25 cellular contexts compared by ENCODE assay signal in genomic region chr12:42402821-42403411, GRCh38.
DNase-seq lines count a peak whose midpoint lies in the region; ATAC-seq, FAIRE-seq and TF ChIP-seq lines count a peak whose summit lies in the region.
"Had no signal": no experiment of that assay in that cellular context is flagged by ENCODE, and none has a peak within 500 bp of the region (broad histone marks: within the 10 kb centered on the region; RNA-seq: fewer than 3 reads in every experiment).

No MANE protein-coding gene starts in this region.

- TF ChIP-seq CTCF in GM12878 (IDR thresholded peaks at IDR 0.05 in 2 of 3, conservative IDR thresholded peaks at IDR 0.05 in 1 of 3; ENCODE audit: control insufficient read depth in 2 of 3, extremely low read depth in 1 of 3, insufficient read depth in 1 of 3, low read depth in 3 of 3, low read length in 3 of 3) = no peak
- TF ChIP-seq CTCF in fibroblast of the aortic adventitia (IDR thresholded peaks at IDR 0.05; ENCODE audit: insufficient read depth, low read length) = no peak
- no peak for TF ChIP-seq CTCF in GM10266 (IDR thresholded peaks at IDR 0.05; ENCODE audit: control insufficient read depth, insufficient read depth, low read depth, missing control alignments)
- TF ChIP-seq CTCF in type B pancreatic cell (conservative IDR thresholded peaks at IDR 0.05) = no peak

- no peaks in the 10 kb centered on the region for H3K27me3 Mint-ChIP-seq in activated T-cell treated with anti-CD3 and anti-CD28 coated beads, Interleukin-2, amount 50 U/mL, for 72 hours (ENCODE audit: low read depth)
- H3K27me3 Mint-ChIP-seq in activated T-cell treated with anti-CD3 and anti-CD28 coated beads, Interleukin-2, amount 50 U/mL, for 24 hours = no peaks in the 10 kb centered on the region
- H3K27me3 Mint-ChIP-seq in type B pancreatic cell = no peaks in the 10 kb centered on the region
- H3K27me3 Mint-ChIP-seq in T-helper 2 cell treated with Interferon-gamma antibody and Interleukin-4, amounts not matched to agents 5 μg/mL and 100 μg/mL, for 36 hours (ENCODE audit: low read depth) = no peaks in the 10 kb centered on the region
- H3K27me3 Mint-ChIP-seq: CD8-positive, alpha-beta memory T cell had no signal

- ATAC-seq in activated T-cell treated with anti-CD3 and anti-CD28 coated beads, Interleukin-2, amount 50 U/mL, for 72 hours (replicated peaks in 1 of 2) = no peak
- ATAC-seq in GM12878 = no peak

- in situ Hi-C loops in GM12878 (cut with MboI) = no loop called here

- H3K4me1 ChIP-seq in GM12878 (ENCODE audit: control insufficient read depth, insufficient read depth, low read length) = no peaks in the 10 kb centered on the region

- H3K4me2 ChIP-seq in GM12878 (ENCODE audit: control insufficient read depth, insufficient read depth) = no peak overlapping the region

- H3K79me2 ChIP-seq in GM12878 (ENCODE audit: control insufficient read depth, insufficient read depth, low read length) = no peaks in the 10 kb centered on the region

- RAD21 ChIA-PET in GM12878 (lab: Charles Lee; ENCODE audit: unreplicated experiment) = interaction anchor here (1.3 kb wide), 1 partner anchor 31 kb away, joined by 3 read pairs; no protein-coding TSS in a partner anchor

- no peak for DNase-seq in activated T-cell treated with anti-CD3 and anti-CD28 coated beads, Interleukin-2, amount 50 U/mL, for 72 hours
- no peak for DNase-seq in activated T-cell treated with anti-CD3 and anti-CD28 coated beads, Interleukin-2, amount 50 U/mL, for 24 hours
- DNase-seq in GM12878 (ENCODE audit: low read depth, low spot score) (no peak), fibroblast of the aortic adventitia (ENCODE audit: low read depth) (peak; percentile 16), GM10266 (ENCODE audit: extremely low spot score) (no peak), type B pancreatic cell (ENCODE audit: extremely low spot score, unreplicated experiment) (no peak), NOMO-1 treated with DMSO at 0.1 percent for 48 hours (lab: John Stamatoyannopoulos, UW; ENCODE audit: unreplicated experiment) (no peak)
- no peak for DNase-seq in T-helper 2 cell treated with Interferon-gamma antibody and Interleukin-4, amounts not matched to agents 5 μg/mL and 100 μg/mL, for 36 hours (ENCODE audit: low spot score)
- DNase-seq: ACHN; C1 segment of cervical spinal cord; Calu3; CD8-positive, alpha-beta memory T cell; DMS53; GDM1; MM.1S; NCI-H1092; NCI-H1436; NCI-H1930; NCI-H226; NCI-H510A treated with DMSO at 0.1 percent for 48 hours; NCI-H748 treated with DMSO at 0.1 percent for 48 hours; SW 1271 had no signal

- no peak overlapping the region for H3K27ac ChIP-seq in GM12878 (ENCODE audit: control insufficient read depth, insufficient read depth)
- H3K27ac ChIP-seq: 22Rv1 had no signal

- intact Hi-C loops in GM12878 (cut with micrococcal nuclease; ENCODE audit: unreplicated experiment) = loop anchor here (10.0 kb wide), 1 partner anchor 172 kb away; no protein-coding TSS in a partner anchor

- no peaks in the 10 kb centered on the region for H4K20me1 ChIP-seq in GM12878 (ENCODE audit: control insufficient read depth, insufficient read depth)

- CTCF ChIA-PET in GM12878 (lab: Yijun Ruan, JAX) = interaction anchor here (0.7 to 2.7 kb wide), 4 partner anchors 31 to 379 kb away, joined by 3 to 13 read pairs (median 3); no protein-coding TSS in a partner anchor

- peak overlapping the region; percentile 24 for H3K27ac Mint-ChIP-seq in activated T-cell treated with anti-CD3 and anti-CD28 coated beads, Interleukin-2, amount 50 U/mL, for 72 hours
- no peak overlapping the region for H3K27ac Mint-ChIP-seq in activated T-cell treated with anti-CD3 and anti-CD28 coated beads, Interleukin-2, amount 50 U/mL, for 24 hours
- no peak overlapping the region for H3K27ac Mint-ChIP-seq in type B pancreatic cell
- no peak overlapping the region for H3K27ac Mint-ChIP-seq in T-helper 2 cell treated with Interferon-gamma antibody and Interleukin-4, amounts not matched to agents 5 μg/mL and 100 μg/mL, for 36 hours

- no TSS peak for BruUV-seq in GM12878 (replicated peaks; lab: Mats Ljungman, UMichigan)

- no peak for TF ChIP-seq POLR2A in GM12878 (IDR thresholded peaks at IDR 0.05; ENCODE audit: low read depth, low read length)

- peaks cover 4 to 19% of the 10 kb centered on the region in 2 donors for H3K36me3 Mint-ChIP-seq in activated T-cell treated with anti-CD3 and anti-CD28 coated beads, Interleukin-2, amount 50 U/mL, for 72 hours (ENCODE audit: insufficient read depth in 2 of 2)
- peaks cover 85% of the 10 kb centered on the region for H3K36me3 Mint-ChIP-seq in activated T-cell treated with anti-CD3 and anti-CD28 coated beads, Interleukin-2, amount 50 U/mL, for 24 hours (ENCODE audit: low read depth)
- H3K36me3 Mint-ChIP-seq in type B pancreatic cell = peaks cover 18% of the 10 kb centered on the region
- peaks cover 28% of the 10 kb centered on the region for H3K36me3 Mint-ChIP-seq in T-helper 2 cell treated with Interferon-gamma antibody and Interleukin-4, amounts not matched to agents 5 μg/mL and 100 μg/mL, for 36 hours (ENCODE audit: low read depth)

- no peak for TF ChIP-seq RAD21 in GM12878 (IDR thresholded peaks at IDR 0.05; ENCODE audit: insufficient read depth, low read depth, low read length)

- peak; percentile 44 for FAIRE-seq in GM12878 (lab: Jason Lieb, UNC)
- FAIRE-seq: GM19239, H54 had no signal

- no peaks in the 10 kb centered on the region; the same call in 2 of the 3 replicates for H3K9me3 ChIP-seq in GM12878 (replicated peaks; ENCODE audit: control insufficient read depth, insufficient read depth, low read length)

- POLR2A ChIA-PET in GM12878 (lab: Charles Lee) = interaction anchor here (0.6 to 0.8 kb wide), 2 partner anchors 66 to 81 kb away, joined by 3 to 4 read pairs; no protein-coding TSS in a partner anchor

- H3K36me3 ChIP-seq in GM12878 (ENCODE audit: control insufficient read depth in 2 of 2, insufficient read depth in 2 of 2, low read length in 1 of 2) = peaks cover 5 to 6% of the 10 kb centered on the region in 2 experiments

- no peak for TF ChIP-seq EP300 in GM12878 (IDR thresholded peaks at IDR 0.05; ENCODE audit: borderline replicate concordance in 1 of 2, control insufficient read depth in 1 of 2, low read depth in 2 of 2, low read length in 2 of 2)

- H3K9me3 Mint-ChIP-seq in activated T-cell treated with anti-CD3 and anti-CD28 coated beads, Interleukin-2, amount 50 U/mL, for 72 hours = no peaks in the 10 kb centered on the region
- no peaks in the 10 kb centered on the region for H3K9me3 Mint-ChIP-seq in activated T-cell treated with anti-CD3 and anti-CD28 coated beads, Interleukin-2, amount 50 U/mL, for 24 hours
- H3K9me3 Mint-ChIP-seq in type B pancreatic cell = no peaks in the 10 kb centered on the region
- H3K9me3 Mint-ChIP-seq in T-helper 2 cell treated with Interferon-gamma antibody and Interleukin-4, amounts not matched to agents 5 μg/mL and 100 μg/mL, for 36 hours = no peaks in the 10 kb centered on the region
- H3K9me3 Mint-ChIP-seq: CD8-positive, alpha-beta memory T cell had no signal

- H3K4me1 Mint-ChIP-seq in activated T-cell treated with anti-CD3 and anti-CD28 coated beads, Interleukin-2, amount 50 U/mL, for 72 hours (ENCODE audit: low read depth) = peaks cover 5% of the 10 kb centered on the region
- H3K4me1 Mint-ChIP-seq in activated T-cell treated with anti-CD3 and anti-CD28 coated beads, Interleukin-2, amount 50 U/mL, for 24 hours (ENCODE audit: low read depth) = peaks cover 3% of the 10 kb centered on the region
- no peaks in the 10 kb centered on the region for H3K4me1 Mint-ChIP-seq in type B pancreatic cell (ENCODE audit: unreplicated experiment)
- no peaks in the 10 kb centered on the region for H3K4me1 Mint-ChIP-seq in T-helper 2 cell treated with Interferon-gamma antibody and Interleukin-4, amounts not matched to agents 5 μg/mL and 100 μg/mL, for 36 hours (ENCODE audit: low read depth)

- H3K9ac ChIP-seq in GM12878 (ENCODE audit: control insufficient read depth, insufficient read depth, low read length) = no peak overlapping the region

- H3K4me3 ChIP-seq in GM12878 (no peak overlapping the region), fibroblast of the aortic adventitia (ENCODE audit: low read depth, low read length) (no peak overlapping the region)

- SMC1A ChIA-PET in GM12878 (lab: Charles Lee; ENCODE audit: uncharacterized antibody, unreplicated experiment) = interaction anchor here (0.7 to 1.9 kb wide), 6 partner anchors 9 to 262 kb away, joined by 3 to 7 read pairs (median 5); no protein-coding TSS in a partner anchor

- H2AFZ ChIP-seq in GM12878 (ENCODE audit: control insufficient read depth, low read depth, low read length) = no peak overlapping the region

- H3K4me3 Mint-ChIP-seq in activated T-cell treated with anti-CD3 and anti-CD28 coated beads, Interleukin-2, amount 50 U/mL, for 72 hours = no peak overlapping the region
- H3K4me3 Mint-ChIP-seq in activated T-cell treated with anti-CD3 and anti-CD28 coated beads, Interleukin-2, amount 50 U/mL, for 24 hours = no peak overlapping the region
- no peak overlapping the region for H3K4me3 Mint-ChIP-seq in type B pancreatic cell
- H3K4me3 Mint-ChIP-seq in T-helper 2 cell treated with Interferon-gamma antibody and Interleukin-4, amounts not matched to agents 5 μg/mL and 100 μg/mL, for 36 hours = no peak overlapping the region
- H3K4me3 Mint-ChIP-seq: CD8-positive, alpha-beta memory T cell had no signal

- H3K27me3 ChIP-seq in GM12878 (replicated peaks in 1 of 2; ENCODE audit: control insufficient read depth in 2 of 2, insufficient read depth in 2 of 2, low read length in 1 of 2) = no peaks in the 10 kb centered on the region

TF ChIP-seq in GM12878, 131 proteins besides CTCF, POLR2A, EP300 and RAD21 (continues in another document):
- TF ChIP-seq KLF5 (IDR thresholded peaks at IDR 0.05; ENCODE audit: partially characterized antibody) (no peak), DPF2 (IDR thresholded peaks at IDR 0.05) (no peak), NR2C2 (IDR thresholded peaks at IDR 0.05; ENCODE audit: borderline replicate concordance, control insufficient read depth, insufficient read length, low read depth) (no peak), STAT1 (conservative IDR thresholded peaks at IDR 0.05) (no peak), ATF2 (IDR thresholded peaks at IDR 0.05; ENCODE audit: low read length) (no peak), SUZ12 (IDR thresholded peaks at IDR 0.05; ENCODE audit: unreplicated experiment) (no peak), POLR2AphosphoS5 (IDR thresholded peaks at IDR 0.05; ENCODE audit: low read length) (no peak), ZZZ3 (IDR thresholded peaks at IDR 0.05; ENCODE audit: control insufficient read depth, insufficient read length, low read depth) (no peak)
